8 cellular contexts compared by ENCODE assay signal in genomic region chr7:128404826-128405344, GRCh38. TPM values are rescaled to one million over a fixed set of nuclear protein-coding genes. Genes with fewer than 3 reads are reported as not detected.
DNase-seq lines count a peak whose midpoint lies in the region; ATAC-seq, FAIRE-seq and TF ChIP-seq lines count a peak whose summit lies in the region.

No MANE protein-coding gene starts in this region.

- peak; percentile 30 for TF ChIP-seq CTCF in epithelial cell of proximal tubule (conservative IDR thresholded peaks at IDR 0.05; ENCODE audit: low read depth, low read length)
- TF ChIP-seq CTCF in progenitor cell of endocrine pancreas (IDR thresholded peaks at IDR 0.05; ENCODE audit: unreplicated experiment), result no peak

- DNase-seq in NCI-H1092 treated with DMSO at 0.1 percent for 48 hours (lab: John Stamatoyannopoulos, UW), result peak; percentile 48
- DNase-seq in NCI-H1092 (lab: John Stamatoyannopoulos, UW), result no peak
- no peak for DNase-seq in epithelial cell of proximal tubule (ENCODE audit: low read depth)
- DNase-seq in progenitor cell of endocrine pancreas (ENCODE audit: low spot score, unreplicated experiment), result no peak
- no peak for DNase-seq in NCI-H2029 treated with DMSO at 0.1 percent for 48 hours (lab: John Stamatoyannopoulos, UW)
- no peak for DNase-seq in RCC 7860 (ENCODE audit: low spot score)

- peaks cover 49% of the 10 kb centered on the region for H3K27me3 Mint-ChIP-seq in progenitor cell of endocrine pancreas

- FAIRE-seq in RCC 7860 (lab: Jason Lieb, UNC), result no peak

- ATAC-seq in HG02852 (IDR thresholded peaks at IDR 0.05; ENCODE audit: unreplicated experiment), result no peak

- no peaks in the 10 kb centered on the region for H3K9me3 Mint-ChIP-seq in progenitor cell of endocrine pancreas (ENCODE audit: low read depth)

- H3K36me3 Mint-ChIP-seq in progenitor cell of endocrine pancreas (ENCODE audit: insufficient read depth), result peaks cover 1% of the 10 kb centered on the region

- TF ChIP-seq POLR2A in Raji (IDR thresholded peaks at IDR 0.05; ENCODE audit: insufficient read depth, low read depth, low read length), result 0 out of 2 replicates have a peak, but pooled peaks have one; percentile 34

- H3K4me3 ChIP-seq in epithelial cell of proximal tubule (ENCODE audit: low read depth, low read length), result peak overlapping the region; percentile 72

- peak overlapping the region; percentile 71 for H3K4me3 Mint-ChIP-seq in progenitor cell of endocrine pancreas (ENCODE audit: low read depth)

- peak overlapping the region; percentile 24 for H3K27ac Mint-ChIP-seq in progenitor cell of endocrine pancreas

- H3K4me1 Mint-ChIP-seq in progenitor cell of endocrine pancreas (ENCODE audit: low read depth), result peaks cover 9% of the 10 kb centered on the region

RNA-seq across cellular contexts. Expression of gene IMPDH1, which starts 4.9 kb away (rescaled TPM):
- total RNA-seq in epithelial cell of proximal tubule (64.3 and 89.3 TPM in 2 replicates), progenitor cell of endocrine pancreas (23.4 and 28.4 TPM in 2 replicates)

RNA-seq across cellular contexts. Expression of gene PRRT4, which starts 43.4 kb away (rescaled TPM):
- total RNA-seq in epithelial cell of proximal tubule (1.3 TPM in 1 of 2 replicates, not detected in the other), progenitor cell of endocrine pancreas (0.86 and 2.9 TPM in 2 replicates)

RNA-seq across cellular contexts. Expression of gene HILPDA, which starts 50.8 kb away (rescaled TPM):
- total RNA-seq in epithelial cell of proximal tubule, result 21.6 and 33.7 TPM in 2 replicates
- total RNA-seq in progenitor cell of endocrine pancreas, result 36.8 TPM in 2 replicates
